Comparison of ENCODE assay signal across 24 cellular contexts in genomic region chr13:20573186-20573585, GRCh38. TPM values are rescaled to one million over a fixed set of nuclear protein-coding genes. Genes with fewer than 3 reads are reported as not detected.
DNase-seq lines count a peak whose midpoint lies in the region; ATAC-seq, FAIRE-seq and TF ChIP-seq lines count a peak whose summit lies in the region.
"Had no signal": no experiment of that assay in that cellular context is flagged by ENCODE, and none has a peak within 500 bp of the region (broad histone marks: within the 10 kb centered on the region; RNA-seq: fewer than 3 reads in every experiment).

No MANE protein-coding gene starts in this region.

- H3K4me3 ChIP-seq in liver (ENCODE audit: low read depth in 1 of 3, low read length in 3 of 3): no peak overlapping the region
- no peak overlapping the region for H3K4me3 ChIP-seq in HepG2 (replicated peaks in 1 of 3; ENCODE audit: insufficient read depth in 1 of 3, low read depth in 2 of 3, low read length in 3 of 3)
- no peak overlapping the region for H3K4me3 ChIP-seq in right lobe of liver
- no peak overlapping the region for H3K4me3 ChIP-seq in psoas muscle
- no peak overlapping the region for H3K4me3 ChIP-seq in gastrocnemius medialis
- H3K4me3 ChIP-seq: A549; BLaER1 treated with 17β-estradiol and CSF1 and Interleukin-3, amounts not matched to agents 10 nM and 100 nM had no signal

- no peak overlapping the region for H2AFZ ChIP-seq in HepG2 (ENCODE audit: low read length)

- H3K4me1 ChIP-seq in liver (ENCODE audit: control insufficient read depth in 4 of 4, insufficient read depth in 4 of 4, low read length in 3 of 4) (peaks cover 5 to 14% (median 11%) of the 10 kb centered on the region in 4 donors), HepG2 (ENCODE audit: insufficient read depth, low read length) (peaks cover 8% of the 10 kb centered on the region), right lobe of liver (peaks cover 0 to 25% (median 0%) of the 10 kb centered on the region in 4 donors), psoas muscle (no peaks in the 10 kb centered on the region), gastrocnemius medialis (peaks cover 3% of the 10 kb centered on the region in 2 donors)
- H3K4me1 ChIP-seq: A549, Caco-2 had no signal

- ATAC-seq in HepG2 (no peak), right lobe of liver (peak in 3 of 4 donors; percentile 36 to 72 (median 63)), psoas muscle (no peak), HG03025 (IDR thresholded peaks at IDR 0.05; ENCODE audit: low FRiP score, unreplicated experiment) (no peak), gastrocnemius medialis (no peak)
- ATAC-seq: A549; CD8-positive, alpha-beta T cell had no signal

- in situ Hi-C loops in HepG2 (cut with HindIII; ENCODE audit: extremely low pct_ligation_motif_present, low pct_unique_long_range_greater_than_20kb) (no loop called here), gastrocnemius medialis (cut with MboI; ENCODE audit: low sequenced_read_pairs in 4 of 4) (no loop called here)

- BruUV-seq in HepG2 (replicated peaks; lab: Mats Ljungman, UMichigan): no TSS peak

- peaks cover 85% of the 10 kb centered on the region for H3K36me3 Mint-ChIP-seq in nephron progenitor cell (ENCODE audit: low read depth)

- 45% methylated on average over 4 of the region's 4 CpGs for WGBS in liver
- WGBS in HepG2 (ENCODE audit: low lambda C conversion rate): 95% methylated on average over 4 of the region's 4 CpGs
- 38% methylated on average over 4 of the region's 4 CpGs for WGBS in right lobe of liver (ENCODE audit: insufficient coverage, low coverage, low lambda C conversion rate, missing lambda C conversion rate)
- WGBS in psoas muscle, 3 donors: 48 to 69% (median 53%) methylated on average over 4 of the region's 4 CpGs

- TF ChIP-seq CTCF in liver (IDR thresholded peaks at IDR 0.05; ENCODE audit: low read depth, low read length, missing input control) (no peak), HepG2 (CRISPR knock-in tag; IDR thresholded peaks at IDR 0.05) (no peak), right lobe of liver (IDR thresholded peaks at IDR 0.05) (no peak), nephron progenitor cell (IDR thresholded peaks at IDR 0.05) (no peak), psoas muscle (IDR thresholded peaks at IDR 0.05) (no peak), gastrocnemius medialis (IDR thresholded peaks at IDR 0.05 in 4 of 5, conservative IDR thresholded peaks at IDR 0.05 in 1 of 5) (no peak)

- no peak overlapping the region for H3K4me3 Mint-ChIP-seq in nephron progenitor cell
- H3K4me3 Mint-ChIP-seq: B cell; CD4-positive, alpha-beta T cell; CD8-positive, alpha-beta T cell had no signal

- H3K9me3 ChIP-seq in liver (ENCODE audit: control insufficient read depth in 4 of 4, low read length in 3 of 4): no peaks in the 10 kb centered on the region
- H3K9me3 ChIP-seq in HepG2 (ENCODE audit: low read length): no peaks in the 10 kb centered on the region
- H3K9me3 ChIP-seq in right lobe of liver: no peaks in the 10 kb centered on the region
- H3K9me3 ChIP-seq in psoas muscle: no peaks in the 10 kb centered on the region
- H3K9me3 ChIP-seq in gastrocnemius medialis: no peaks in the 10 kb centered on the region

- peaks cover 62% of the 10 kb centered on the region for H3K9me3 Mint-ChIP-seq in nephron progenitor cell

- H3K36me3 ChIP-seq in liver (ENCODE audit: control insufficient read depth in 4 of 4, insufficient read depth in 3 of 4, low read depth in 1 of 4, low read length in 3 of 4) (peaks cover 0 to 5% (median 0%) of the 10 kb centered on the region in 4 donors), HepG2 (replicated peaks in 1 of 2; ENCODE audit: control insufficient read depth in 1 of 2, insufficient read depth in 2 of 2, low read length in 2 of 2) (0 out of 5 replicates have a peak, but pooled peaks cover 0 to 3% of the 10 kb centered on the region in 2 experiments), right lobe of liver (no peaks in the 10 kb centered on the region), psoas muscle (ENCODE audit: insufficient read depth in 1 of 2, low read depth in 1 of 2) (peaks cover 0 to 39% of the 10 kb centered on the region in 2 donors), gastrocnemius medialis (peaks cover 0 to 28% of the 10 kb centered on the region in 2 donors)

- H3K79me2 ChIP-seq in HepG2 (ENCODE audit: insufficient read depth, low read length): peaks cover 7% of the 10 kb centered on the region

- peaks cover 3% of the 10 kb centered on the region for H3K4me1 Mint-ChIP-seq in nephron progenitor cell

- H3K4me2 ChIP-seq in HepG2 (ENCODE audit: low read depth, low read length): no peak overlapping the region
- H3K4me2 ChIP-seq: A549; BLaER1 treated with 17β-estradiol and CSF1 and Interleukin-3, amounts not matched to agents 10 nM and 100 nM had no signal

- DNase-seq in HepG2 (ENCODE audit: low spot score): no peak
- DNase-seq in right lobe of liver: no peak
- DNase-seq in nephron progenitor cell: no peak
- no peak for DNase-seq in psoas muscle
- DNase-seq in gastrocnemius medialis: no peak
- DNase-seq: AML-193; Caco-2; Calu3; CD4-positive, alpha-beta T cell; CD8-positive, alpha-beta T cell; DMS79 treated with DMSO at 0.1 percent for 48 hours; GF-D8 had no signal

- TF ChIP-seq EP300 in HepG2 (IDR thresholded peaks at IDR 0.05; ENCODE audit: low read depth in 2 of 2, low read length in 2 of 2) (no peak), HepG2 (CRISPR knock-in tag; IDR thresholded peaks at IDR 0.05; ENCODE audit: borderline replicate concordance) (no peak)

- TF ChIP-seq POLR2A in HepG2 (IDR thresholded peaks at IDR 0.05; ENCODE audit: insufficient read depth in 1 of 2, low read depth in 2 of 2, low read length in 2 of 2) (no peak), right lobe of liver (IDR thresholded peaks at IDR 0.05) (no peak), gastrocnemius medialis (IDR thresholded peaks at IDR 0.05) (no peak)

- CTCF ChIA-PET in HepG2 (lab: Yijun Ruan, JAX; ENCODE audit: low intra/inter-chr PET ratio, low total read pairs): no interaction called here

- H3K27me3 ChIP-seq in liver (ENCODE audit: control insufficient read depth in 4 of 4, insufficient read depth in 4 of 4, low read length in 3 of 4): no peaks in the 10 kb centered on the region
- no peaks in the 10 kb centered on the region for H3K27me3 ChIP-seq in HepG2 (ENCODE audit: control insufficient read depth in 1 of 2, insufficient read depth in 2 of 2, low read length in 2 of 2)
- no peaks in the 10 kb centered on the region for H3K27me3 ChIP-seq in right lobe of liver
- no peaks in the 10 kb centered on the region for H3K27me3 ChIP-seq in psoas muscle (ENCODE audit: insufficient read depth in 3 of 3, low read length in 2 of 3)
- H3K27me3 ChIP-seq in gastrocnemius medialis: no peaks in the 10 kb centered on the region
- H3K27me3 ChIP-seq: BLaER1 treated with 17β-estradiol and CSF1 and Interleukin-3, amounts not matched to agents 10 nM and 100 nM had no signal

- no peaks in the 10 kb centered on the region for H4K20me1 ChIP-seq in HepG2 (ENCODE audit: insufficient read depth, low read length)
- H4K20me1 ChIP-seq: BLaER1 treated with 17β-estradiol and CSF1 and Interleukin-3, amounts not matched to agents 10 nM and 100 nM had no signal

- FAIRE-seq in HepG2 (lab: Jason Lieb, UNC): no peak
- FAIRE-seq: A549, D721Med, G401.6, GM12892, GM18507, GM19239 had no signal

- no peak for TF ChIP-seq RAD21 in liver (IDR thresholded peaks at IDR 0.05)
- TF ChIP-seq RAD21 in HepG2 (CRISPR knock-in tag; IDR thresholded peaks at IDR 0.05): no peak

- H3K27me3 Mint-ChIP-seq in nephron progenitor cell (ENCODE audit: low read depth, poor library complexity): peaks cover 3% of the 10 kb centered on the region
- H3K27me3 Mint-ChIP-seq: B cell; CD4-positive, alpha-beta T cell had no signal

- intact Hi-C loops in HepG2 (cut with micrococcal nuclease; ENCODE audit: unreplicated experiment) (no loop called here), right lobe of liver (cut with DNase I) (no loop called here), psoas muscle (cut with DNase I) (no loop called here), gastrocnemius medialis (cut with DNase I; ENCODE audit: low total_unique reads) (no loop called here)

- peak overlapping the region; percentile 31 for H3K27ac Mint-ChIP-seq in nephron progenitor cell
- H3K27ac Mint-ChIP-seq: B cell; CD4-positive, alpha-beta T cell had no signal

- POLR2A ChIA-PET in HepG2 (lab: Yijun Ruan, JAX): no interaction called here

- H3K27ac ChIP-seq in liver (ENCODE audit: low read depth in 1 of 2, low read length in 2 of 2) (peak overlapping the region in 1 of 2 donors; percentile 27), HepG2 (ENCODE audit: extremely low read length, insufficient read depth, low read length) (no peak overlapping the region), right lobe of liver (peak overlapping the region in 2 of 3 donors; percentile 16 to 37), psoas muscle (no peak overlapping the region), gastrocnemius medialis (no peak overlapping the region)
- H3K27ac ChIP-seq: 22Rv1; A549; BLaER1 treated with 17β-estradiol and CSF1 and Interleukin-3, amounts not matched to agents 10 nM and 100 nM; C4-2B had no signal

- H3K9ac ChIP-seq in liver (ENCODE audit: low read depth in 1 of 2, low read length in 2 of 2) (no peak overlapping the region), HepG2 (ENCODE audit: insufficient read depth, low read depth, low read length) (no peak overlapping the region)
- H3K9ac ChIP-seq: BLaER1 treated with 17β-estradiol and CSF1 and Interleukin-3, amounts not matched to agents 10 nM and 100 nM had no signal

RNA-seq across cellular contexts. Expression of gene IFT88, which starts 6.2 kb away (rescaled TPM):
- total RNA-seq in liver (10 to 100 TPM in 1 of 2 donors, 1 to 10 TPM in 1; 7.1 to 18.7 TPM), HepG2 (2016; rRNA removed; fragmentation: Illumina TruSeq; extraction: Trizol) (19.8 and 19.9 TPM in 2 replicates), right lobe of liver (10 to 100 TPM in 4 of 6 experiments, 1 to 10 TPM in 2; 7.9 to 17.6 (median 11.8) TPM), psoas muscle (1 to 10 TPM; 3.9 to 9.8 (median 6.0) TPM), gastrocnemius medialis (1 to 10 TPM; 3.5 to 9.4 (median 4.5) TPM)
- polyA plus RNA-seq in liver (10 to 100 TPM in 1 of 2 donors, 1 to 10 TPM in 1; 7.5 to 13.5 TPM), HepG2 (2011; rRNA removed) (6.6 and 8.4 TPM in 2 replicates), psoas muscle (1 to 10 TPM; 4.5 to 6.2 (median 4.6) TPM)
- 5.2 and 6.4 TPM in 2 replicates for total RNA-seq in HepG2 (2016; cell fraction: cytosol; rRNA removed; fragmentation: Illumina TruSeq; extraction: Trizol; ENCODE audit: low read depth)
- 20.7 and 21.4 TPM in 2 replicates for total RNA-seq in HepG2 (2016; cell fraction: insoluble cytoplasmic fraction; rRNA removed; fragmentation: Illumina TruSeq; extraction: Trizol)
- total RNA-seq in HepG2 (2016; cell fraction: membrane; rRNA removed; fragmentation: Illumina TruSeq; extraction: Trizol): 8.4 and 9.9 TPM in 2 replicates
- total RNA-seq in HepG2 (2016; cell fraction: nucleus; rRNA removed; fragmentation: Illumina TruSeq; extraction: Trizol): 28.4 and 39.1 TPM in 2 replicates
- 1.8 and 2.9 TPM in 2 replicates for polyA plus RNA-seq in HepG2 (2011; cell fraction: cytosol; rRNA removed)
- polyA plus RNA-seq in HepG2 (2011; cell fraction: nucleus; rRNA removed): 11.1 and 11.3 TPM in 2 replicates
- polyA plus RNA-seq in HepG2 (2012): 7.1 and 9.3 TPM in 2 replicates
- polyA plus RNA-seq in HepG2 (2016; cell fraction: cytosol; fragmentation: Illumina TruSeq; extraction: Trizol; ENCODE audit: low read depth): 1.1 and 1.6 TPM in 2 replicates
- 15.8 and 15.9 TPM in 2 replicates for polyA plus RNA-seq in HepG2 (2016; cell fraction: insoluble cytoplasmic fraction; fragmentation: Illumina TruSeq; extraction: Trizol; ENCODE audit: low read depth)
- polyA plus RNA-seq in HepG2 (2016; cell fraction: membrane; fragmentation: Illumina TruSeq; extraction: Trizol; ENCODE audit: low read depth): 2.2 and 3.1 TPM in 2 replicates
- 34.3 and 34.9 TPM in 2 replicates for polyA plus RNA-seq in HepG2 (2016; cell fraction: nucleus; fragmentation: Illumina TruSeq; extraction: Trizol; ENCODE audit: insufficient read depth, low read depth)
- polyA minus RNA-seq in HepG2 (2011; rRNA and poly(A)+ RNA removed; ENCODE audit: low replicate concordance): 1.8 and 5.7 TPM in 2 replicates
- polyA minus RNA-seq in HepG2 (2011; cell fraction: cytosol; rRNA and poly(A)+ RNA removed): 4.7 and 6.0 TPM in 2 replicates
- polyA minus RNA-seq in HepG2 (2011; cell fraction: nucleus; rRNA and poly(A)+ RNA removed): 54.7 and 55.0 TPM in 2 replicates

RNA-seq across cellular contexts. Expression of gene CRYL1, which starts 47.5 kb away (rescaled TPM):
- 100 to 1,000 TPM in 1 of 2 donors, 10 to 100 TPM in 1; 87.8 to 179 TPM for total RNA-seq in liver
- polyA plus RNA-seq in liver: 100 to 1,000 TPM; 162 to 174 TPM
- total RNA-seq in HepG2 (2016; rRNA removed; fragmentation: Illumina TruSeq; extraction: Trizol): 57.2 and 71.7 TPM in 2 replicates
- 29.5 and 30.5 TPM in 2 replicates for total RNA-seq in HepG2 (2016; cell fraction: cytosol; rRNA removed; fragmentation: Illumina TruSeq; extraction: Trizol; ENCODE audit: low read depth)
- 62.2 and 68.9 TPM in 2 replicates for total RNA-seq in HepG2 (2016; cell fraction: insoluble cytoplasmic fraction; rRNA removed; fragmentation: Illumina TruSeq; extraction: Trizol)
- 43.1 and 48.4 TPM in 2 replicates for total RNA-seq in HepG2 (2016; cell fraction: membrane; rRNA removed; fragmentation: Illumina TruSeq; extraction: Trizol)
- 31.5 and 32.4 TPM in 2 replicates for total RNA-seq in HepG2 (2016; cell fraction: nucleus; rRNA removed; fragmentation: Illumina TruSeq; extraction: Trizol)
- polyA plus RNA-seq in HepG2 (2011; rRNA removed): 108 and 115 TPM in 2 replicates
- polyA plus RNA-seq in HepG2 (2011; cell fraction: cytosol; rRNA removed): 141 and 154 TPM in 2 replicates
- polyA plus RNA-seq in HepG2 (2011; cell fraction: nucleus; rRNA removed): 42.9 and 50.6 TPM in 2 replicates
- polyA plus RNA-seq in HepG2 (2012): 71.8 and 86.3 TPM in 2 replicates
- polyA plus RNA-seq in HepG2 (2016; cell fraction: cytosol; fragmentation: Illumina TruSeq; extraction: Trizol; ENCODE audit: low read depth): 31.6 and 39.2 TPM in 2 replicates
- 85.1 and 88.1 TPM in 2 replicates for polyA plus RNA-seq in HepG2 (2016; cell fraction: insoluble cytoplasmic fraction; fragmentation: Illumina TruSeq; extraction: Trizol; ENCODE audit: low read depth)
- 41.0 and 48.6 TPM in 2 replicates for polyA plus RNA-seq in HepG2 (2016; cell fraction: membrane; fragmentation: Illumina TruSeq; extraction: Trizol; ENCODE audit: low read depth)
- polyA plus RNA-seq in HepG2 (2016; cell fraction: nucleus; fragmentation: Illumina TruSeq; extraction: Trizol; ENCODE audit: insufficient read depth, low read depth): 50.6 and 56.0 TPM in 2 replicates
- 3.8 and 99.9 TPM in 2 replicates for polyA minus RNA-seq in HepG2 (2011; rRNA and poly(A)+ RNA removed; ENCODE audit: low replicate concordance)
- 40.4 and 44.1 TPM in 2 replicates for polyA minus RNA-seq in HepG2 (2011; cell fraction: cytosol; rRNA and poly(A)+ RNA removed)
- polyA minus RNA-seq in HepG2 (2011; cell fraction: nucleus; rRNA and poly(A)+ RNA removed): 28.1 and 34.7 TPM in 2 replicates
- 100 to 1,000 TPM; 111 to 185 (median 151) TPM for total RNA-seq in right lobe of liver
- 10 to 100 TPM; 12.4 to 17.0 (median 14.2) TPM for total RNA-seq in psoas muscle
- polyA plus RNA-seq in psoas muscle: 10 to 100 TPM in 1 of 3 donors, 1 to 10 TPM in 2; 6.4 to 18.5 (median 8.2) TPM
- total RNA-seq in gastrocnemius medialis: 10 to 100 TPM; 11.0 to 17.4 (median 15.7) TPM

Comparison
In these comparisons a context has a peak if more than half of its experiments do, and no peak if none do; other contexts are left out.
1. H3K27ac ChIP-seq: peak in right lobe of liver (2 of 3); none in HepG2 (single experiment), psoas muscle (single experiment) and gastrocnemius medialis (0 of 4).
2. ATAC-seq: peak in right lobe of liver (3 of 4); none in HepG2 (single experiment), psoas muscle (0 of 4), HG03025 (single experiment) and gastrocnemius medialis (0 of 2).